Comparison of ENCODE assay signal across 10 cellular contexts in genomic region chr17:47254403-47254943, GRCh38. TPM values are rescaled to one million over a fixed set of nuclear protein-coding genes. Genes with fewer than 3 reads are reported as not detected.
DNase-seq lines count a peak whose midpoint lies in the region; ATAC-seq, FAIRE-seq and TF ChIP-seq lines count a peak whose summit lies in the region.
"Had no signal": no experiment of that assay in that cellular context is flagged by ENCODE, and none has a peak within 500 bp of the region (broad histone marks: within the 10 kb centered on the region; RNA-seq: fewer than 3 reads in every experiment).

No MANE protein-coding gene starts in this region.

- H3K27ac Mint-ChIP-seq in activated naive CD4-positive, alpha-beta T cell treated with anti-CD3 and anti-CD28 coated beads for 36 hours: no peak overlapping the region
- peak overlapping the region; percentile 94 for H3K27ac Mint-ChIP-seq in astrocyte (ENCODE audit: unreplicated experiment)

- ATAC-seq in upper lobe of left lung (ENCODE audit: low FRiP score in 2 of 2) (no peak), HG02973 (IDR thresholded peaks at IDR 0.05; ENCODE audit: unreplicated experiment) (no peak)

- H3K4me1 Mint-ChIP-seq in activated naive CD4-positive, alpha-beta T cell treated with anti-CD3 and anti-CD28 coated beads for 36 hours (ENCODE audit: low read depth): peaks cover 11% of the 10 kb centered on the region
- H3K4me1 Mint-ChIP-seq in astrocyte (ENCODE audit: low read depth, unreplicated experiment): peaks cover 35% of the 10 kb centered on the region

- DNase-seq in activated naive CD4-positive, alpha-beta T cell treated with anti-CD3 and anti-CD28 coated beads for 36 hours: no peak
- no peak for DNase-seq in activated naive CD4-positive, alpha-beta T cell treated with Interleukin-2 at 50 U/mL for 16 hours
- DNase-seq in astrocyte (ENCODE audit: low read depth) (no peak), lower leg skin (ENCODE audit: low spot score in 2 of 2) (no peak), upper lobe of left lung (peak in 1 of 2 donors; percentile 40), NCI-H1048 (lab: John Stamatoyannopoulos, UW) (no peak), GM13977 (ENCODE audit: low spot score) (no peak)

- H3K27me3 ChIP-seq in astrocyte (ENCODE audit: insufficient read depth, low read length) (no peaks in the 10 kb centered on the region), upper lobe of left lung (no peaks in the 10 kb centered on the region)

- H3K36me3 Mint-ChIP-seq in activated naive CD4-positive, alpha-beta T cell treated with anti-CD3 and anti-CD28 coated beads for 36 hours (ENCODE audit: low read depth): no peaks in the 10 kb centered on the region
- peaks cover 5% of the 10 kb centered on the region for H3K36me3 Mint-ChIP-seq in astrocyte (ENCODE audit: low read depth, unreplicated experiment)

- WGBS in lower leg skin, 2 donors: 11 to 13% methylated on average over 15 of the region's 15 CpGs
- 26 to 29% methylated on average over 13 to 15 of the region's 15 CpGs for WGBS in upper lobe of left lung, 2 donors

- no peak for TF ChIP-seq POLR2A in lower leg skin (IDR thresholded peaks at IDR 0.05)
- no peak for TF ChIP-seq POLR2A in upper lobe of left lung (IDR thresholded peaks at IDR 0.05)

- no peaks in the 10 kb centered on the region for H3K9me3 Mint-ChIP-seq in activated naive CD4-positive, alpha-beta T cell treated with anti-CD3 and anti-CD28 coated beads for 36 hours
- H3K9me3 Mint-ChIP-seq in astrocyte (ENCODE audit: unreplicated experiment): peaks cover 7% of the 10 kb centered on the region

- peak overlapping the region; percentile 82 for H3K9ac ChIP-seq in astrocyte (ENCODE audit: low read length)

- H3K36me3 ChIP-seq in astrocyte (ENCODE audit: insufficient read depth, low read length) (no peaks in the 10 kb centered on the region), upper lobe of left lung (no peaks in the 10 kb centered on the region)

- TF ChIP-seq EP300 in upper lobe of left lung (IDR thresholded peaks at IDR 0.05): no peak

- TF ChIP-seq CTCF in astrocyte (IDR thresholded peaks at IDR 0.05; ENCODE audit: insufficient read depth, low read depth, low read length) (no peak), lower leg skin (IDR thresholded peaks at IDR 0.05) (no peak), upper lobe of left lung (IDR thresholded peaks at IDR 0.05) (no peak), GM13977 (IDR thresholded peaks at IDR 0.05; ENCODE audit: extremely low read depth, insufficient read depth, missing control alignments) (no peak)

- CTCF ChIA-PET in activated naive CD4-positive, alpha-beta T cell treated with anti-CD3 and anti-CD28 coated beads for 36 hours (lab: Charles Lee): no interaction called here

- intact Hi-C loops in activated naive CD4-positive, alpha-beta T cell treated with anti-CD3 and anti-CD28 coated beads for 36 hours (cut with micrococcal nuclease): no loop called here
- intact Hi-C loops in lower leg skin (cut with DNase I; ENCODE audit: low total_unique reads): no loop called here

- H3K4me3 ChIP-seq in astrocyte (ENCODE audit: insufficient read depth, low read depth, low read length) (peak overlapping the region; percentile 68), lower leg skin (ENCODE audit: low read depth, poor library complexity, severe bottlenecking) (peak overlapping the region; percentile 42), upper lobe of left lung (peak overlapping the region; percentile 62 to 78 (median 66))

- H3K9me3 ChIP-seq in astrocyte (ENCODE audit: insufficient read depth, low read depth, low read length) (no peaks in the 10 kb centered on the region), upper lobe of left lung (no peaks in the 10 kb centered on the region)

- peak overlapping the region; percentile 97 for H3K4me2 ChIP-seq in astrocyte (ENCODE audit: low read length)

- H3K27ac ChIP-seq in astrocyte (ENCODE audit: low read depth, low read length): peak overlapping the region; percentile 43
- H3K27ac ChIP-seq in upper lobe of left lung: peak overlapping the region in 1 of 4 donors; percentile 52

- peaks cover 46% of the 10 kb centered on the region for H3K27me3 Mint-ChIP-seq in activated naive CD4-positive, alpha-beta T cell treated with anti-CD3 and anti-CD28 coated beads for 36 hours (ENCODE audit: low read depth)
- H3K27me3 Mint-ChIP-seq in astrocyte (ENCODE audit: low read depth, unreplicated experiment): peaks cover 5% of the 10 kb centered on the region

- H4K20me1 ChIP-seq in astrocyte (ENCODE audit: insufficient read depth, low read length): no peaks in the 10 kb centered on the region

- peaks cover 24% of the 10 kb centered on the region for H3K79me2 ChIP-seq in astrocyte (ENCODE audit: insufficient read depth, low read length)

- peak overlapping the region; percentile 90 for H2AFZ ChIP-seq in astrocyte (ENCODE audit: low read depth, low read length)

- peak overlapping the region; percentile 80 for H3K4me3 Mint-ChIP-seq in activated naive CD4-positive, alpha-beta T cell treated with anti-CD3 and anti-CD28 coated beads for 36 hours
- H3K4me3 Mint-ChIP-seq in astrocyte (ENCODE audit: unreplicated experiment): peak overlapping the region; percentile 99

- H3K4me1 ChIP-seq in astrocyte (ENCODE audit: insufficient read depth, low read length) (peaks cover 20% of the 10 kb centered on the region), upper lobe of left lung (peaks cover 7 to 19% (median 14%) of the 10 kb centered on the region in 4 donors)

- in situ Hi-C loops in GM13977 (cut with MboI; ENCODE audit: low pct_unique_long_range_greater_than_20kb, low sequenced_read_pairs, unreplicated experiment): no loop called here

- no peak for FAIRE-seq in astrocyte (lab: Jason Lieb, UNC)
- FAIRE-seq: G401.6 had no signal

RNA-seq across cellular contexts. Expression of gene ITGB3, which starts 0.8 kb away (rescaled TPM):
- not detected for total RNA-seq in activated naive CD4-positive, alpha-beta T cell treated with anti-CD3 and anti-CD28 coated beads for 36 hours
- total RNA-seq in astrocyte (44.0 and 59.2 TPM in 2 replicates), lower leg skin (1 to 10 TPM; 2.2 to 3.7 (median 3.1) TPM), upper lobe of left lung (10 to 100 TPM in 3 of 6 donors, 1 to 10 TPM in 3; 3.4 to 17.8 (median 9.8) TPM)
- total RNA-seq: NCI-H460 had no signal

RNA-seq across cellular contexts. Expression of gene MYL4, which starts 45.3 kb away (rescaled TPM):
- not detected for total RNA-seq in activated naive CD4-positive, alpha-beta T cell treated with anti-CD3 and anti-CD28 coated beads for 36 hours
- total RNA-seq in astrocyte: 22.7 and 38.5 TPM in 2 replicates
- under 1 TPM in 1 of 4 donors, not detected in 3; 0.49 TPM for total RNA-seq in lower leg skin
- 1 to 10 TPM in 3 of 6 donors, not detected in 3; 1.4 to 3.1 (median 1.6) TPM for total RNA-seq in upper lobe of left lung
- total RNA-seq: NCI-H460 had no signal
